1 cellular context compared by ENCODE assay signal in genomic region chr2:203551653-203552250, GRCh38.
TF ChIP-seq lines count a peak whose summit lies in the region.

No MANE protein-coding gene starts in this region.

TF ChIP-seq in HepG2, 621 proteins besides CTCF, POLR2A, EP300 and RAD21 (continued from another document):
- no peak for TF ChIP-seq ZNF34 (CRISPR knock-in tag; IDR thresholded peaks at IDR 0.05; ENCODE audit: borderline replicate concordance)
- TF ChIP-seq CEBPG (CRISPR knock-in tag; IDR thresholded peaks at IDR 0.05) = peak; percentile 98
- TF ChIP-seq FOXA3 (CRISPR knock-in tag; IDR thresholded peaks at IDR 0.05) = peak; percentile 32; the same call in 1 of the 2 replicates
- TF ChIP-seq TFAP4 (IDR thresholded peaks at IDR 0.05; ENCODE audit: borderline replicate concordance, low read depth) = peak; percentile 95
- peak; percentile 29; the same call in 1 of the 2 replicates for TF ChIP-seq ZNF614 (CRISPR knock-in tag; IDR thresholded peaks at IDR 0.05; ENCODE audit: borderline replicate concordance)
- no peak for TF ChIP-seq ZNF790 (CRISPR knock-in tag; IDR thresholded peaks at IDR 0.05; ENCODE audit: borderline replicate concordance)
- 0 out of 2 replicates have a peak, but pooled peaks have one; percentile 27 for TF ChIP-seq GATAD2A (CRISPR knock-in tag; IDR thresholded peaks at IDR 0.05)
- 0 out of 2 replicates have a peak, but pooled peaks have one; percentile 58 for TF ChIP-seq ZNF644 (CRISPR knock-in tag; IDR thresholded peaks at IDR 0.05; ENCODE audit: low read depth)
- no peak for TF ChIP-seq THAP8 (CRISPR knock-in tag; IDR thresholded peaks at IDR 0.05; ENCODE audit: borderline replicate concordance)
- TF ChIP-seq CEBPB (IDR thresholded peaks at IDR 0.05; ENCODE audit: borderline replicate concordance, low read depth, low read length) = peak; percentile 97
- TF ChIP-seq FOXP1 (IDR thresholded peaks at IDR 0.05) = no peak
- TF ChIP-seq FOXP1 (CRISPR knock-in tag; IDR thresholded peaks at IDR 0.05) = no peak
